ENCODE assay signal across 8 cellular contexts in genomic region chr6:113860165-113860955, GRCh38. TPM values are rescaled to one million over a fixed set of nuclear protein-coding genes. Genes with fewer than 3 reads are reported as not detected.
A peak's percentile ranks its signal among the peaks of the same experiment; 100 is the strongest.
DNase-seq lines count a peak whose midpoint lies in the region; ATAC-seq and TF ChIP-seq lines count a peak whose summit lies in the region.

No MANE protein-coding gene starts in this region.

- H3K9me3 Mint-ChIP-seq in HFFc6: no peaks in the 10 kb centered on the region

- no peak for ATAC-seq in upper lobe of right lung
- no peak for ATAC-seq in HG02678 (IDR thresholded peaks at IDR 0.05; ENCODE audit: unreplicated experiment)
- ATAC-seq in HG02938 (IDR thresholded peaks at IDR 0.05; ENCODE audit: unreplicated experiment): no peak

- H3K27ac ChIP-seq in cingulate gyrus (ENCODE audit: low read depth, low read length): peak overlapping the region; percentile 89
- H3K27ac ChIP-seq in upper lobe of right lung: peak overlapping the region; percentile 94

- H3K27ac Mint-ChIP-seq in HFFc6: peak overlapping the region; percentile 95

- intact Hi-C loops in upper lobe of right lung (cut with DNase I): no loop called here

- H3K4me1 ChIP-seq in upper lobe of right lung: no peaks in the 10 kb centered on the region

- peak overlapping the region; percentile 98 for H3K4me3 Mint-ChIP-seq in HFFc6

- H3K4me1 Mint-ChIP-seq in HFFc6 (ENCODE audit: low read depth): peaks cover 26% of the 10 kb centered on the region

- no peaks in the 10 kb centered on the region for H3K36me3 ChIP-seq in upper lobe of right lung

- H3K9me3 ChIP-seq in upper lobe of right lung: no peaks in the 10 kb centered on the region

- no peaks in the 10 kb centered on the region; the same call in 1 of the 2 replicates for H3K27me3 Mint-ChIP-seq in HFFc6 (ENCODE audit: insufficient read depth)

- no peak for TF ChIP-seq CTCF in HFFc6 (IDR thresholded peaks at IDR 0.05)
- no peak for TF ChIP-seq CTCF in upper lobe of right lung (IDR thresholded peaks at IDR 0.05)

- H3K4me3 ChIP-seq in upper lobe of right lung: peak overlapping the region; percentile 78

- peak; percentile 17 for DNase-seq in Ammon's horn (ENCODE audit: low spot score)
- DNase-seq in HFFc6: no peak
- peak; percentile 67 for DNase-seq in medulla oblongata (ENCODE audit: extremely low spot score)
- DNase-seq in upper lobe of right lung: peak; percentile 64
- no peak for DNase-seq in cerebellar cortex (ENCODE audit: low spot score)

- peaks cover 4% of the 10 kb centered on the region for H3K27me3 ChIP-seq in upper lobe of right lung

- peaks cover 31% of the 10 kb centered on the region for H3K36me3 Mint-ChIP-seq in HFFc6 (ENCODE audit: low read depth)

RNA-seq across cellular contexts. Expression of gene MARCKS, which starts 3.2 kb away (rescaled TPM):
- 100 to 1,000 TPM; 162 to 199 (median 166) TPM for total RNA-seq in HFFc6 (2021; fragmentation: NEBNext Ultra II Directional; extraction: Animal tissue kit (Norgen Biotek cat#: 25700))
- total RNA-seq in upper lobe of right lung: 73.4 TPM

Comparison
In these comparisons a context has a peak if more than half of its experiments do, and no peak if none do; other contexts are left out.
1. DNase-seq: peak in Ammon's horn (single experiment), medulla oblongata (single experiment) and upper lobe of right lung (single experiment); none in HFFc6 (single experiment) and cerebellar cortex (single experiment).